8 cellular contexts compared by ENCODE assay signal in genomic region chr3:125916376-125916978, GRCh38. TPM values are rescaled to one million over a fixed set of nuclear protein-coding genes. Genes with fewer than 3 reads are reported as not detected.
A peak's percentile ranks its signal among the peaks of the same experiment; 100 is the strongest.
DNase-seq lines count a peak whose midpoint lies in the region; ATAC-seq and TF ChIP-seq lines count a peak whose summit lies in the region.

No MANE protein-coding gene starts in this region.

- intact Hi-C loops in Calu3 (cut with micrococcal nuclease; ENCODE audit: unreplicated experiment): loop anchor here (5.0 kb wide), 1 partner anchor 149 kb away; no protein-coding TSS in a partner anchor

- H3K36me3 Mint-ChIP-seq in Calu3 (ENCODE audit: insufficient read depth, unreplicated experiment): peaks cover 25% of the 10 kb centered on the region
- H3K36me3 Mint-ChIP-seq in endodermal cell (ENCODE audit: low read depth): peaks cover 8% of the 10 kb centered on the region

- DNase-seq in Calu3 (peak; percentile 100), NCI-H526 (lab: John Stamatoyannopoulos, UW) (peak; percentile 97 to 99), endodermal cell (peak; percentile 98)
- peak; percentile 90 to 91 for DNase-seq in activated CD4-positive, alpha-beta T cell treated with anti-CD3 and anti-CD28 coated beads, Interleukin-2, amount 50 U/mL, for 24 hours (ENCODE audit: low read depth in 1 of 2, low spot score in 1 of 2)
- peak; percentile 86 to 93 for DNase-seq in stimulated activated CD8-positive, alpha-beta memory T cell treated with anti-CD3 and anti-CD28 coated beads, Interleukin-7, amount 100 ng/mL, for 1 hour (ENCODE audit: low read depth in 2 of 2)

- ATAC-seq in GM19455 (IDR thresholded peaks at IDR 0.05; ENCODE audit: unreplicated experiment) (peak; percentile 84), HG03558 (IDR thresholded peaks at IDR 0.05; ENCODE audit: extremely low read depth, unreplicated experiment) (peak; percentile 50)

- peak overlapping the region; percentile 87 for H3K4me3 Mint-ChIP-seq in Calu3 (ENCODE audit: low read depth, unreplicated experiment)
- H3K4me3 Mint-ChIP-seq in endodermal cell: peak overlapping the region; percentile 73

- peak overlapping the region; percentile 63 for H3K9ac ChIP-seq in endodermal cell (ENCODE audit: extremely low read depth, low read length, poor library complexity, severe bottlenecking)

- CTCF ChIA-PET in Calu3 (lab: Charles Lee): interaction anchor here (0.6 to 1.0 kb wide), 3 partner anchors 123 to 150 kb away, joined by 3 to 6 read pairs (median 3); no protein-coding TSS in a partner anchor

- H3K9me3 Mint-ChIP-seq in Calu3 (ENCODE audit: low read depth, unreplicated experiment) (no peaks in the 10 kb centered on the region), endodermal cell (no peaks in the 10 kb centered on the region)

- H3K27ac ChIP-seq in endodermal cell (ENCODE audit: low read depth, low read length) (peak overlapping the region; percentile 81), mesodermal cell (ENCODE audit: low read depth, low read length, severe bottlenecking) (peak overlapping the region; percentile 78)

- H3K36me3 ChIP-seq in endodermal cell (ENCODE audit: control insufficient read depth, insufficient read depth, low read length) (no peaks in the 10 kb centered on the region), mesodermal cell (ENCODE audit: control insufficient read depth, insufficient read depth, low read length) (no peaks in the 10 kb centered on the region)

- peak overlapping the region; percentile 79 for H3K4me3 ChIP-seq in endodermal cell (ENCODE audit: low read length)
- H3K4me3 ChIP-seq in mesodermal cell (ENCODE audit: extremely low read depth, insufficient read depth, low read length, poor library complexity, severe bottlenecking): peak overlapping the region; percentile 51

- no peaks in the 10 kb centered on the region for H3K27me3 ChIP-seq in endodermal cell (ENCODE audit: control insufficient read depth, insufficient read depth, low read length, poor library complexity, severe bottlenecking)

- peak overlapping the region; percentile 87 for H3K27ac Mint-ChIP-seq in Calu3 (ENCODE audit: unreplicated experiment)
- peak overlapping the region; percentile 87 for H3K27ac Mint-ChIP-seq in endodermal cell

- H3K4me1 ChIP-seq in endodermal cell (ENCODE audit: control insufficient read depth, insufficient read depth, low read length) (no peaks in the 10 kb centered on the region), mesodermal cell (ENCODE audit: control insufficient read depth, insufficient read depth, low read length, poor library complexity, severe bottlenecking) (peaks cover 3% of the 10 kb centered on the region)

- H3K9me3 ChIP-seq in endodermal cell (ENCODE audit: control insufficient read depth, low read length) (no peaks in the 10 kb centered on the region), mesodermal cell (ENCODE audit: control insufficient read depth, low read length) (no peaks in the 10 kb centered on the region)

- BruUV-seq in Calu3 (replicated peaks; lab: Mats Ljungman, UMichigan): no TSS peak

- WGBS in endodermal cell (ENCODE audit: insufficient coverage in 1 of 2, insufficient read length in 1 of 2), 2 experiments: 0% methylated on average over 9 to 56 of the region's 58 CpGs
- WGBS in mesodermal cell (ENCODE audit: insufficient coverage in 2 of 2), 2 experiments: 0% methylated on average over 35 to 37 of the region's 58 CpGs

- TF ChIP-seq CTCF in Calu3 (IDR thresholded peaks at IDR 0.05; ENCODE audit: unreplicated experiment): no peak
- TF ChIP-seq CTCF in endodermal cell (conservative IDR thresholded peaks at IDR 0.05): no peak

- H3K4me1 Mint-ChIP-seq in Calu3 (ENCODE audit: low read depth, unreplicated experiment) (peaks cover 32% of the 10 kb centered on the region), endodermal cell (peaks cover 14% of the 10 kb centered on the region)

- no peaks in the 10 kb centered on the region for H3K27me3 Mint-ChIP-seq in Calu3 (ENCODE audit: unreplicated experiment)
- H3K27me3 Mint-ChIP-seq in endodermal cell (ENCODE audit: insufficient read depth): no peaks in the 10 kb centered on the region

RNA-seq across cellular contexts. Expression of gene ROPN1B, which starts 52.5 kb away (rescaled TPM):
- 0.76 and 0.92 TPM in 2 replicates for total RNA-seq in Calu3 (2022)
- total RNA-seq in endodermal cell: not detected
- polyA plus RNA-seq in endodermal cell (2013, experiment 1 of 2): 0.71 TPM
- polyA plus RNA-seq in endodermal cell (2013, experiment 2 of 2): 0.70 TPM
- polyA plus RNA-seq in mesodermal cell (2013, experiment 1 of 2): not detected
- not detected for polyA plus RNA-seq in mesodermal cell (2013, experiment 2 of 2)

Comparison
In these comparisons a context has a peak if more than half of its experiments do, and no peak if none do; other contexts are left out.
1. Peak in every context shown above with its lines: DNase-seq, ATAC-seq, H3K4me3 ChIP-seq and H3K27ac ChIP-seq.